In genomic region chr19:46015080-46015960, GRCh38 we compare ENCODE assay signal across 8 cellular contexts. TPM values are rescaled to one million over a fixed set of nuclear protein-coding genes. Genes with fewer than 3 reads are reported as not detected.
DNase-seq lines count a peak whose midpoint lies in the region; ATAC-seq, FAIRE-seq and TF ChIP-seq lines count a peak whose summit lies in the region.

No MANE protein-coding gene starts in this region.

- SMC1A ChIA-PET in GM12878 (lab: Charles Lee; ENCODE audit: uncharacterized antibody, unreplicated experiment), result no interaction called here

- CTCF ChIA-PET in A549 (lab: Yijun Ruan, JAX) (interaction anchor here (0.5 to 23.2 kb wide), 11 partner anchors 10 to 253 kb away, joined by 3 to 1009 read pairs (median 3); no protein-coding TSS in a partner anchor), GM12878 (lab: Yijun Ruan, JAX) (interaction anchor here (0.7 to 1.6 kb wide), 2 partner anchors 198 to 246 kb away, joined by 3 to 7 read pairs; partner anchors contain the start of gene SIX5)

- in situ Hi-C loops in GM12878 (cut with MboI), result no loop called here

- FAIRE-seq in A549 (lab: Jason Lieb, UNC), result no peak
- FAIRE-seq in GM12878 (lab: Jason Lieb, UNC), result no peak

- H3K27me3 ChIP-seq in GM12878 (replicated peaks in 1 of 2; ENCODE audit: control insufficient read depth in 2 of 2, insufficient read depth in 2 of 2, low read length in 1 of 2), result no peaks in the 10 kb centered on the region

- peaks cover 15% of the 10 kb centered on the region for H3K27me3 Mint-ChIP-seq in T-helper 2 cell treated with Interferon-gamma antibody and Interleukin-4, amounts not matched to agents 5 μg/mL and 100 μg/mL, for 36 hours (ENCODE audit: low read depth)
- H3K27me3 Mint-ChIP-seq in immature natural killer cell (ENCODE audit: low read depth in 3 of 3), result peaks cover 4 to 11% (median 4%) of the 10 kb centered on the region in 3 donors

- no peak overlapping the region for H2AFZ ChIP-seq in GM12878 (ENCODE audit: control insufficient read depth, low read depth, low read length)

- RAD21 ChIA-PET in GM12878 (lab: Charles Lee; ENCODE audit: unreplicated experiment), result no interaction called here

- H3K36me3 ChIP-seq in GM12878 (ENCODE audit: control insufficient read depth in 2 of 2, insufficient read depth in 2 of 2, low read length in 1 of 2), result no peaks in the 10 kb centered on the region; a peak in 1 of 4 replicates

- intact Hi-C loops in GM12878 (cut with micrococcal nuclease; ENCODE audit: unreplicated experiment), result no loop called here

- BruUV-seq in GM12878 (replicated peaks; lab: Mats Ljungman, UMichigan), result no TSS peak

- peak overlapping the region; percentile 97 for H3K4me2 ChIP-seq in A549
- H3K4me2 ChIP-seq in GM12878 (ENCODE audit: control insufficient read depth, insufficient read depth), result no peak overlapping the region

- no peak for TF ChIP-seq EP300 in A549 (IDR thresholded peaks at IDR 0.05)
- TF ChIP-seq EP300 in GM12878 (IDR thresholded peaks at IDR 0.05; ENCODE audit: borderline replicate concordance in 1 of 2, control insufficient read depth in 1 of 2, low read depth in 2 of 2, low read length in 2 of 2), result no peak

- H3K79me2 ChIP-seq in GM12878 (ENCODE audit: control insufficient read depth, insufficient read depth, low read length), result no peaks in the 10 kb centered on the region

- peak overlapping the region; percentile 67 for H3K4me3 Mint-ChIP-seq in T-helper 2 cell treated with Interferon-gamma antibody and Interleukin-4, amounts not matched to agents 5 μg/mL and 100 μg/mL, for 36 hours
- peak overlapping the region; percentile 75 to 85 (median 81) for H3K4me3 Mint-ChIP-seq in immature natural killer cell

- H3K9me3 ChIP-seq in A549 (no peaks in the 10 kb centered on the region), GM12878 (replicated peaks; ENCODE audit: control insufficient read depth, insufficient read depth, low read length) (no peaks in the 10 kb centered on the region)

- no peak overlapping the region for H3K27ac Mint-ChIP-seq in T-helper 2 cell treated with Interferon-gamma antibody and Interleukin-4, amounts not matched to agents 5 μg/mL and 100 μg/mL, for 36 hours
- peak overlapping the region in 4 of 6 donors; percentile 6 to 72 (median 43) for H3K27ac Mint-ChIP-seq in immature natural killer cell

- H3K4me1 ChIP-seq in A549 (peaks cover 20% of the 10 kb centered on the region), GM12878 (ENCODE audit: control insufficient read depth, insufficient read depth, low read length) (peaks cover 5% of the 10 kb centered on the region)

- peak overlapping the region; percentile 59 for H3K4me3 ChIP-seq in A549
- H3K4me3 ChIP-seq in GM12878, result no peak overlapping the region

- no peak for TF ChIP-seq RAD21 in A549 (conservative IDR thresholded peaks at IDR 0.05 in 1 of 2, IDR thresholded peaks at IDR 0.05 in 1 of 2)
- TF ChIP-seq RAD21 in GM12878 (IDR thresholded peaks at IDR 0.05; ENCODE audit: insufficient read depth, low read depth, low read length), result no peak

- H3K9me3 Mint-ChIP-seq in T-helper 2 cell treated with Interferon-gamma antibody and Interleukin-4, amounts not matched to agents 5 μg/mL and 100 μg/mL, for 36 hours, result no peaks in the 10 kb centered on the region
- no peaks in the 10 kb centered on the region for H3K9me3 Mint-ChIP-seq in immature natural killer cell

- TF ChIP-seq CTCF in A549 (IDR thresholded peaks at IDR 0.05) (no peak), GM12878 (IDR thresholded peaks at IDR 0.05 in 2 of 3, conservative IDR thresholded peaks at IDR 0.05 in 1 of 3; ENCODE audit: control insufficient read depth in 2 of 3, extremely low read depth in 1 of 3, insufficient read depth in 1 of 3, low read depth in 3 of 3, low read length in 3 of 3) (no peak)

- no peaks in the 10 kb centered on the region; the same call in 1 of the 2 replicates for H4K20me1 ChIP-seq in GM12878 (ENCODE audit: control insufficient read depth, insufficient read depth)

- no peak overlapping the region for H3K9ac ChIP-seq in GM12878 (ENCODE audit: control insufficient read depth, insufficient read depth, low read length)

- H3K36me3 Mint-ChIP-seq in T-helper 2 cell treated with Interferon-gamma antibody and Interleukin-4, amounts not matched to agents 5 μg/mL and 100 μg/mL, for 36 hours (ENCODE audit: low read depth), result peaks cover 9% of the 10 kb centered on the region
- peaks cover 0 to 5% (median 4%) of the 10 kb centered on the region in 3 donors for H3K36me3 Mint-ChIP-seq in immature natural killer cell

- peak; percentile 65 to 78 for ATAC-seq in A549
- peak; percentile 66 for ATAC-seq in GM12878

- POLR2A ChIA-PET in A549 (lab: Yijun Ruan, JAX) (interaction anchor here (0.6 to 1.2 kb wide), 7 partner anchors 20 to 428 kb away, joined by 3 to 6 read pairs (median 3); partner anchors contain the start of genes CCDC61 and MYPOP), GM12878 (lab: Charles Lee) (no interaction called here)

- H3K27ac ChIP-seq in A549 (peak overlapping the region; percentile 63 to 80), GM12878 (ENCODE audit: control insufficient read depth, insufficient read depth) (no peak overlapping the region)

- peaks cover 15% of the 10 kb centered on the region for H3K4me1 Mint-ChIP-seq in T-helper 2 cell treated with Interferon-gamma antibody and Interleukin-4, amounts not matched to agents 5 μg/mL and 100 μg/mL, for 36 hours (ENCODE audit: low read depth)
- H3K4me1 Mint-ChIP-seq in immature natural killer cell, result peaks cover 16 to 25% of the 10 kb centered on the region in 2 donors

- 62% methylated on average over 49 of the region's 72 CpGs for WGBS in A549 (ENCODE audit: missing lambda C conversion rate)
- WGBS in GM12878 (ENCODE audit: insufficient coverage, insufficient replicate concordance, low lambda C conversion rate, missing lambda C conversion rate), result 61% methylated on average over 42 of the region's 72 CpGs

- peak; percentile 34; the same call in 1 of the 2 replicates for TF ChIP-seq POLR2A in A549 (IDR thresholded peaks at IDR 0.05; ENCODE audit: low read length)
- TF ChIP-seq POLR2A in GM12878 (IDR thresholded peaks at IDR 0.05; ENCODE audit: low read depth, low read length), result no peak

- DNase-seq in A549 (ENCODE audit: low read depth in 1 of 2, low spot score in 1 of 2) (peak; percentile 72 to 82), HPDE6-E6E7 (ENCODE audit: extremely low spot score) (peak; percentile 69), GM12878 (ENCODE audit: low read depth, low spot score) (no peak), immature natural killer cell (peak; percentile 47 to 53 (median 52)), RPMI8226 (no peak), SHP77 treated with DMSO at 0.1 percent for 48 hours (lab: John Stamatoyannopoulos, UW) (no peak)
- peak; percentile 50 for DNase-seq in T-helper 2 cell treated with Interferon-gamma antibody and Interleukin-4, amounts not matched to agents 5 μg/mL and 100 μg/mL, for 36 hours (ENCODE audit: low spot score)
- DNase-seq in stimulated activated CD4-positive, alpha-beta T cell treated with anti-CD3 and anti-CD28 coated beads, Interleukin-1b, Interleukin-23, amount 100 ng/mL, for 48 hours, result peak; percentile 60

RNA-seq across cellular contexts. Expression of gene PGLYRP1, which starts 7.5 kb away (rescaled TPM):
- polyA plus RNA-seq in A549 (2011; rRNA removed) (not detected in 2 replicates), A549 (2017; fragmentation: RNase III; extraction: RNeasy Plus Mini Kit Qiagen cat#74134 plus additional on column Dnase treatment) (not detected in 3 replicates), GM12878 (2011; rRNA removed) (not detected in 2 replicates), GM12878 (2014; fragmentation: Illumina TruSeq; extraction: Trizol) (not detected in 2 replicates), GM12878 (2014; fragmentation: Nextera tagmentation; extraction: Ambion mirVana) (not detected), GM12878 (2014; rRNA removed) (not detected in 2 replicates), GM12878 (2016; fragmentation: Nextera tagmentation; extraction: Ambion mirVana) (under 1 TPM in 1 of 2 experiments, not detected in 1; 0.30 TPM), immature natural killer cell (not detected)
- not detected in 2 replicates for polyA plus RNA-seq in A549 (2012; cell fraction: cytosol; rRNA removed)
- not detected in 2 replicates for polyA plus RNA-seq in A549 (2012; cell fraction: nucleus; rRNA removed)
- polyA minus RNA-seq in A549 (2011; rRNA and poly(A)+ RNA removed), result not detected in 2 replicates
- not detected in 2 replicates for total RNA-seq in GM12878 (2013; cell fraction: nucleolus; rRNA removed)
- total RNA-seq in GM12878 (2014; rRNA removed) (not detected in 2 replicates), GM12878 (2014; rRNA removed; fragmentation: Illumina TruSeq; extraction: Trizol) (not detected in 2 replicates), GM12878 (2021) (not detected in 2 replicates)
- not detected for polyA plus RNA-seq in GM12878 (2011; ENCODE audit: low read depth)
- polyA plus RNA-seq in GM12878 (2011; cell fraction: cytosol; rRNA removed), result not detected in 2 replicates
- polyA plus RNA-seq in GM12878 (2011; cell fraction: nucleus; rRNA removed), result not detected in 2 replicates
- polyA plus RNA-seq in GM12878 (2012), result 0.18 and 0.24 TPM in 2 replicates
- polyA minus RNA-seq in GM12878 (2011; rRNA and poly(A)+ RNA removed), result not detected in 2 replicates
- polyA minus RNA-seq in GM12878 (2011; cell fraction: cytosol; rRNA and poly(A)+ RNA removed), result not detected in 2 replicates
- polyA minus RNA-seq in GM12878 (2011; cell fraction: nucleus; rRNA and poly(A)+ RNA removed), result not detected in 2 replicates

RNA-seq across cellular contexts. Expression of gene CCDC61, which starts 20.1 kb away (rescaled TPM):
- polyA plus RNA-seq in A549 (2011; rRNA removed) (3.2 and 4.1 TPM in 2 replicates), A549 (2017; fragmentation: RNase III; extraction: RNeasy Plus Mini Kit Qiagen cat#74134 plus additional on column Dnase treatment) (6.9 to 9.0 TPM (median 8.2 TPM) in 3 replicates), GM12878 (2011; rRNA removed) (5.4 and 11.5 TPM in 2 replicates), GM12878 (2014; fragmentation: Illumina TruSeq; extraction: Trizol) (1.1 and 8.3 TPM in 2 replicates), GM12878 (2014; fragmentation: Nextera tagmentation; extraction: Ambion mirVana) (under 1 TPM; 0.27 to 0.95 TPM), GM12878 (2014; rRNA removed) (21.5 and 22.9 TPM in 2 replicates), GM12878 (2016; fragmentation: Nextera tagmentation; extraction: Ambion mirVana) (1 to 10 TPM; 1.7 to 9.1 TPM), immature natural killer cell (1 to 10 TPM; 5.7 to 9.8 (median 6.1) TPM)
- 6.9 and 8.2 TPM in 2 replicates for polyA plus RNA-seq in A549 (2012; cell fraction: cytosol; rRNA removed)
- 17.3 and 20.1 TPM in 2 replicates for polyA plus RNA-seq in A549 (2012; cell fraction: nucleus; rRNA removed)
- 6.7 and 11.7 TPM in 2 replicates for polyA minus RNA-seq in A549 (2011; rRNA and poly(A)+ RNA removed)
- total RNA-seq in GM12878 (2013; cell fraction: nucleolus; rRNA removed), result 7.3 and 12.3 TPM in 2 replicates
- total RNA-seq in GM12878 (2014; rRNA removed) (15.7 and 16.3 TPM in 2 replicates), GM12878 (2014; rRNA removed; fragmentation: Illumina TruSeq; extraction: Trizol) (7.5 and 8.3 TPM in 2 replicates), GM12878 (2021) (27.1 and 27.3 TPM in 2 replicates)
- polyA plus RNA-seq in GM12878 (2011; ENCODE audit: low read depth), result 4.8 TPM
- polyA plus RNA-seq in GM12878 (2011; cell fraction: cytosol; rRNA removed), result 12.2 and 14.1 TPM in 2 replicates
- 31.5 and 42.1 TPM in 2 replicates for polyA plus RNA-seq in GM12878 (2011; cell fraction: nucleus; rRNA removed)
- polyA plus RNA-seq in GM12878 (2012), result 15.4 and 15.8 TPM in 2 replicates
- 4.5 and 9.0 TPM in 2 replicates for polyA minus RNA-seq in GM12878 (2011; rRNA and poly(A)+ RNA removed)
- 5.1 and 5.2 TPM in 2 replicates for polyA minus RNA-seq in GM12878 (2011; cell fraction: cytosol; rRNA and poly(A)+ RNA removed)
- polyA minus RNA-seq in GM12878 (2011; cell fraction: nucleus; rRNA and poly(A)+ RNA removed), result 9.6 and 19.8 TPM in 2 replicates

RNA-seq across cellular contexts. Expression of gene IGFL4, which starts 25.5 kb away (rescaled TPM):
- polyA plus RNA-seq in A549 (2011; rRNA removed) (1.7 and 2.4 TPM in 2 replicates), A549 (2017; fragmentation: RNase III; extraction: RNeasy Plus Mini Kit Qiagen cat#74134 plus additional on column Dnase treatment) (1.3 to 3.1 TPM (median 2.8 TPM) in 3 replicates), GM12878 (2011; rRNA removed) (not detected in 2 replicates), GM12878 (2014; fragmentation: Illumina TruSeq; extraction: Trizol) (not detected in 2 replicates), GM12878 (2014; fragmentation: Nextera tagmentation; extraction: Ambion mirVana) (not detected), GM12878 (2014; rRNA removed) (not detected in 2 replicates), GM12878 (2016; fragmentation: Nextera tagmentation; extraction: Ambion mirVana) (not detected), immature natural killer cell (not detected)
- polyA plus RNA-seq in A549 (2012; cell fraction: cytosol; rRNA removed), result 0.03 TPM in 2 replicates
- polyA plus RNA-seq in A549 (2012; cell fraction: nucleus; rRNA removed), result 0.40 and 0.66 TPM in 2 replicates
- polyA minus RNA-seq in A549 (2011; rRNA and poly(A)+ RNA removed), result 0.83 and 1.7 TPM in 2 replicates
- total RNA-seq in GM12878 (2013; cell fraction: nucleolus; rRNA removed), result not detected in 2 replicates
- total RNA-seq in GM12878 (2014; rRNA removed) (not detected in 2 replicates), GM12878 (2014; rRNA removed; fragmentation: Illumina TruSeq; extraction: Trizol) (not detected in 2 replicates), GM12878 (2021) (not detected in 2 replicates)
- not detected for polyA plus RNA-seq in GM12878 (2011; ENCODE audit: low read depth)
- not detected in 2 replicates for polyA plus RNA-seq in GM12878 (2011; cell fraction: cytosol; rRNA removed)
- not detected in 2 replicates for polyA plus RNA-seq in GM12878 (2011; cell fraction: nucleus; rRNA removed)
- not detected in 2 replicates for polyA plus RNA-seq in GM12878 (2012)
- polyA minus RNA-seq in GM12878 (2011; rRNA and poly(A)+ RNA removed), result not detected in 2 replicates
- not detected in 2 replicates for polyA minus RNA-seq in GM12878 (2011; cell fraction: cytosol; rRNA and poly(A)+ RNA removed)
- not detected in 2 replicates for polyA minus RNA-seq in GM12878 (2011; cell fraction: nucleus; rRNA and poly(A)+ RNA removed)

RNA-seq across cellular contexts. Expression of gene NOVA2, which starts 41.7 kb away (rescaled TPM):
- polyA plus RNA-seq in A549 (2011; rRNA removed) (0.06 and 0.17 TPM in 2 replicates), A549 (2017; fragmentation: RNase III; extraction: RNeasy Plus Mini Kit Qiagen cat#74134 plus additional on column Dnase treatment) (0.13 to 0.30 TPM (median 0.24 TPM) in 3 replicates), GM12878 (2011; rRNA removed) (not detected in 2 replicates), GM12878 (2014; fragmentation: Illumina TruSeq; extraction: Trizol) (0.03 TPM in 2 replicates), GM12878 (2014; fragmentation: Nextera tagmentation; extraction: Ambion mirVana) (under 1 TPM in 1 of 2 experiments, not detected in 1; under 0.01 TPM), GM12878 (2014; rRNA removed) (0.05 TPM in 1 of 2 replicates, not detected in the other), GM12878 (2016; fragmentation: Nextera tagmentation; extraction: Ambion mirVana) (under 1 TPM in 1 of 2 experiments, not detected in 1; 0.03 TPM), immature natural killer cell (not detected)
- polyA plus RNA-seq in A549 (2012; cell fraction: cytosol; rRNA removed), result 0.03 and 0.04 TPM in 2 replicates
- polyA plus RNA-seq in A549 (2012; cell fraction: nucleus; rRNA removed), result 0.07 and 0.09 TPM in 2 replicates
- polyA minus RNA-seq in A549 (2011; rRNA and poly(A)+ RNA removed), result 0.24 and 0.25 TPM in 2 replicates
- total RNA-seq in GM12878 (2013; cell fraction: nucleolus; rRNA removed), result not detected in 2 replicates
- total RNA-seq in GM12878 (2014; rRNA removed) (not detected in 2 replicates), GM12878 (2014; rRNA removed; fragmentation: Illumina TruSeq; extraction: Trizol) (under 0.01 TPM in 1 of 2 replicates, not detected in the other), GM12878 (2021) (0.03 and 0.44 TPM in 2 replicates)
- not detected for polyA plus RNA-seq in GM12878 (2011; ENCODE audit: low read depth)
- polyA plus RNA-seq in GM12878 (2011; cell fraction: cytosol; rRNA removed), result not detected in 2 replicates
- polyA plus RNA-seq in GM12878 (2011; cell fraction: nucleus; rRNA removed), result not detected in 2 replicates
- 0.01 and 0.03 TPM in 2 replicates for polyA plus RNA-seq in GM12878 (2012)
- not detected in 2 replicates for polyA minus RNA-seq in GM12878 (2011; rRNA and poly(A)+ RNA removed)
- not detected in 2 replicates for polyA minus RNA-seq in GM12878 (2011; cell fraction: cytosol; rRNA and poly(A)+ RNA removed)
- not detected in 2 replicates for polyA minus RNA-seq in GM12878 (2011; cell fraction: nucleus; rRNA and poly(A)+ RNA removed)

Comparison
In these comparisons a context has a peak if more than half of its experiments do, and no peak if none do; other contexts are left out.
1. DNase-seq: peak in A549 (2 of 2), HPDE6-E6E7 (single experiment), T-helper 2 cell treated with Interferon-gamma antibody and Interleukin-4, amounts not matched to agents 5 μg/mL and 100 μg/mL, for 36 hours (single experiment), immature natural killer cell (3 of 3) and stimulated activated CD4-positive, alpha-beta T cell treated with anti-CD3 and anti-CD28 coated beads, Interleukin-1b, Interleukin-23, amount 100 ng/mL, for 48 hours (single experiment); none in GM12878 (single experiment), RPMI8226 (single experiment) and SHP77 treated with DMSO at 0.1 percent for 48 hours (single experiment).
2. Of the 24 proteins assayed by ChIP-seq in both GM12878 and A549: peak only in GM12878: none; only in A549: MAX, PBX3 and POLR2A; in both: none; in neither: 21.